In the genomic region with DNA sequence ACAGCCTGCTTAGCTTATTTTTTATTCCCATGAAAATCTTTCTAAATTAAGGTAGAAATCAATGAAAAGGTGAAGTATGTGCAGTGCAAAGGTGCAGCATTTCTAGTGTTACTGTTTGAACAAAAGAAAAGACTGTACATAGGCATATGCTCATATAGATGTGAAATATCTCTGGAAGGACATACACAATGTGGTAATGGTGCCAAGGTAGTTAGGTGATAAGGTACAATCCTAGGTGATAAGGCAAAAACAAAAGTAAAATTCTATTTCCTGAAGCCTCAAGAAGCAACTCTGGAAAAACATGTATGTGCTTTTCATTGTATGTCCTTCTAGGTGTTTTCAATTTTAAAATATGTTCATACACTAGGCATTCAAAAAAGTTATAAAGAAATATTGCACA, we compare ENCODE assay signal across 29 cellular contexts.
A peak's percentile ranks its signal among the peaks of the same experiment; 100 is the strongest.
DNase-seq lines count a peak whose midpoint lies in the region; ATAC-seq, FAIRE-seq and TF ChIP-seq lines count a peak whose summit lies in the region.
"Had no signal": no experiment of that assay in that cellular context is flagged by ENCODE, and none has a peak within 500 bp of the region (broad histone marks: within the 10 kb centered on the region; RNA-seq: fewer than 3 reads in every experiment).

No MANE protein-coding gene starts in this region.

- H3K27me3 ChIP-seq in IMR-90 (ENCODE audit: control insufficient read depth, insufficient read depth, low read length) (no peaks in the 10 kb centered on the region), K562 (ENCODE audit: control insufficient read depth in 2 of 2, insufficient read depth in 2 of 2, low read length in 2 of 2) (no peaks in the 10 kb centered on the region), small intestine (ENCODE audit: control insufficient read depth in 2 of 2, insufficient read depth in 2 of 2, low read length in 2 of 2) (peaks cover 0 to 2% of the 10 kb centered on the region in 2 donors)
- H3K27me3 ChIP-seq: BE2C, BLaER1 had no signal

- TF ChIP-seq POLR2A in IMR-90 (IDR thresholded peaks at IDR 0.05; ENCODE audit: low read depth, low read length) (no peak), K562 (conservative IDR thresholded peaks at IDR 0.05) (no peak)

- no peak overlapping the region for H2BK120ac ChIP-seq in IMR-90 (ENCODE audit: low read depth, low read length)

- no peak overlapping the region for H4K91ac ChIP-seq in IMR-90 (ENCODE audit: insufficient read depth, low read depth, low read length)

- no peak overlapping the region for H3K23ac ChIP-seq in IMR-90 (ENCODE audit: low read depth, low read length)

- H3K27ac ChIP-seq in IMR-90 (ENCODE audit: insufficient read depth, low read length) (no peak overlapping the region), K562 (ENCODE audit: extremely low read depth, low read depth, low read length) (no peak overlapping the region), small intestine (ENCODE audit: low read depth in 1 of 2, low read length in 1 of 2) (no peak overlapping the region)
- H3K27ac ChIP-seq: BLaER1 had no signal

- H2BK5ac ChIP-seq in IMR-90 (ENCODE audit: low read depth, low read length, poor library complexity, severe bottlenecking), result no peak overlapping the region

- H3K18ac ChIP-seq in IMR-90 (ENCODE audit: low read depth, low read length), result no peak overlapping the region

- TF ChIP-seq CTCF in IMR-90 (conservative IDR thresholded peaks at IDR 0.05; ENCODE audit: low read depth, low read length) (no peak), K562 (IDR thresholded peaks at IDR 0.05 in 2 of 3, conservative IDR thresholded peaks at IDR 0.05 in 1 of 3; ENCODE audit: insufficient read depth in 2 of 3, low read depth in 1 of 3, low read length in 3 of 3) (no peak)

- no peaks in the 10 kb centered on the region for H3K4me1 Mint-ChIP-seq in activated naive CD8-positive, alpha-beta T cell treated with anti-CD3 and anti-CD28 coated beads, Interleukin-2, amount 50 U/mL, for 24 hours
- H3K4me1 Mint-ChIP-seq: CD14-positive monocyte; CD8-positive, alpha-beta memory T cell had no signal

- H3K4me2 ChIP-seq in IMR-90 (ENCODE audit: low read depth, low read length) (no peak overlapping the region), K562 (ENCODE audit: insufficient read depth, low read length) (no peak overlapping the region)
- H3K4me2 ChIP-seq: BLaER1 had no signal

- H3K9ac ChIP-seq in IMR-90 (ENCODE audit: low read depth, low read length) (no peak overlapping the region), K562 (ENCODE audit: insufficient read depth in 1 of 2, low read depth in 2 of 2, low read length in 2 of 2) (no peak overlapping the region)
- H3K9ac ChIP-seq: BLaER1 had no signal

- no peaks in the 10 kb centered on the region for H3K4me1 ChIP-seq in IMR-90 (ENCODE audit: control insufficient read depth, insufficient read depth, low read length)
- H3K4me1 ChIP-seq in K562 (replicated peaks in 1 of 2; ENCODE audit: control insufficient read depth in 2 of 2, insufficient read depth in 2 of 2, low read length in 2 of 2), result no peaks in the 10 kb centered on the region
- no peaks in the 10 kb centered on the region for H3K4me1 ChIP-seq in small intestine (ENCODE audit: control insufficient read depth in 2 of 2, insufficient read depth in 1 of 2, low read depth in 1 of 2, low read length in 1 of 2)
- H3K4me1 ChIP-seq: BE2C, BLaER1 had no signal

- H3K27ac Mint-ChIP-seq in activated naive CD8-positive, alpha-beta T cell treated with anti-CD3 and anti-CD28 coated beads, Interleukin-2, amount 50 U/mL, for 24 hours, result no peak overlapping the region
- H3K27ac Mint-ChIP-seq: CD14-positive monocyte; CD4-positive, CD25-positive, alpha-beta regulatory T cell had no signal

- H3K4ac ChIP-seq in IMR-90 (ENCODE audit: low read depth, low read length), result no peak overlapping the region

- peaks cover under 1% of the 10 kb centered on the region for H3K9me3 Mint-ChIP-seq in activated naive CD8-positive, alpha-beta T cell treated with anti-CD3 and anti-CD28 coated beads, Interleukin-2, amount 50 U/mL, for 24 hours

- no TSS peak for BruUV-seq in IMR-90 (replicated peaks; lab: Mats Ljungman, UMichigan)
- no TSS peak for BruUV-seq in K562 (replicated peaks; lab: Mats Ljungman, UMichigan)

- no peaks in the 10 kb centered on the region for H3K36me3 Mint-ChIP-seq in activated naive CD8-positive, alpha-beta T cell treated with anti-CD3 and anti-CD28 coated beads, Interleukin-2, amount 50 U/mL, for 24 hours (ENCODE audit: low read depth)
- H3K36me3 Mint-ChIP-seq: CD4-positive, alpha-beta memory T cell; CD4-positive, CD25-positive, alpha-beta regulatory T cell; CD8-positive, alpha-beta memory T cell had no signal

- no peaks in the 10 kb centered on the region for H3K27me3 Mint-ChIP-seq in activated naive CD8-positive, alpha-beta T cell treated with anti-CD3 and anti-CD28 coated beads, Interleukin-2, amount 50 U/mL, for 24 hours
- H3K27me3 Mint-ChIP-seq: CD4-positive, alpha-beta memory T cell; CD4-positive, CD25-positive, alpha-beta regulatory T cell; CD8-positive, alpha-beta memory T cell had no signal

- TF ChIP-seq EP300 in K562 (IDR thresholded peaks at IDR 0.05; ENCODE audit: low read length), result no peak

- H3K9me1 ChIP-seq in IMR-90 (ENCODE audit: insufficient read depth, low read length), result no peaks in the 10 kb centered on the region
- H3K9me1 ChIP-seq in K562 (ENCODE audit: control insufficient read depth, insufficient read depth, low read length), result no peaks in the 10 kb centered on the region

- no peak overlapping the region for H3K56ac ChIP-seq in IMR-90 (ENCODE audit: extremely low read depth, insufficient read depth, low read length)

- ATAC-seq in IMR-90 (ENCODE audit: low read depth) (no peak), K562 (no peak), left colon (peak; percentile 87), HG03025 (IDR thresholded peaks at IDR 0.05; ENCODE audit: low FRiP score, unreplicated experiment) (no peak)
- no peak for ATAC-seq in activated naive CD8-positive, alpha-beta T cell treated with anti-CD3 and anti-CD28 coated beads, Interleukin-2, amount 50 U/mL, for 24 hours
- ATAC-seq: GM12878 had no signal

- H2BK20ac ChIP-seq in IMR-90 (ENCODE audit: low read depth, low read length), result no peak overlapping the region

- H2AFZ ChIP-seq in IMR-90 (replicated peaks; ENCODE audit: low read length, poor library complexity) (no peak overlapping the region), K562 (ENCODE audit: low read depth, low read length) (no peak overlapping the region)

- no peak overlapping the region for H4K8ac ChIP-seq in IMR-90 (ENCODE audit: low read depth in 2 of 2, low read length in 2 of 2)

- H2AK9ac ChIP-seq in IMR-90 (replicated peaks; ENCODE audit: low read depth, low read length, poor library complexity), result no peak overlapping the region

- no peak for TF ChIP-seq RAD21 in IMR-90 (IDR thresholded peaks at IDR 0.05; ENCODE audit: low read length)
- no peak for TF ChIP-seq RAD21 in K562 (CRISPR knock-in tag; conservative IDR thresholded peaks at IDR 0.05 in 1 of 2, IDR thresholded peaks at IDR 0.05 in 1 of 2)

- H3K4me3 Mint-ChIP-seq in activated naive CD8-positive, alpha-beta T cell treated with anti-CD3 and anti-CD28 coated beads, Interleukin-2, amount 50 U/mL, for 24 hours, result no peak overlapping the region
- H3K4me3 Mint-ChIP-seq: CD14-positive monocyte; CD4-positive, alpha-beta memory T cell; CD4-positive, CD25-positive, alpha-beta regulatory T cell; CD8-positive, alpha-beta memory T cell had no signal

- no peaks in the 10 kb centered on the region for H3K36me3 ChIP-seq in IMR-90 (ENCODE audit: control insufficient read depth, insufficient read depth, low read length)
- no peaks in the 10 kb centered on the region for H3K36me3 ChIP-seq in K562 (ENCODE audit: control insufficient read depth, insufficient read depth, low read length)
- no peaks in the 10 kb centered on the region for H3K36me3 ChIP-seq in small intestine (ENCODE audit: control insufficient read depth in 2 of 2, insufficient read depth in 2 of 2, low read length in 2 of 2)
- H3K36me3 ChIP-seq: BE2C, BLaER1 had no signal

- POLR2A ChIA-PET in IMR-90 (lab: Charles Lee; ENCODE audit: unreplicated experiment) (no interaction called here), K562 (lab: Yijun Ruan, JAX) (interaction anchor here (0.6 kb wide), 1 partner anchor 9 kb away, joined by 4 read pairs; no protein-coding TSS in a partner anchor)

- H2AK5ac ChIP-seq in IMR-90 (ENCODE audit: low read depth, low read length), result no peak overlapping the region

- H4K20me1 ChIP-seq in IMR-90 (ENCODE audit: insufficient read depth, low read length), result no peaks in the 10 kb centered on the region
- no peaks in the 10 kb centered on the region for H4K20me1 ChIP-seq in K562 (replicated peaks; ENCODE audit: control insufficient read depth, insufficient read depth, low read length)
- H4K20me1 ChIP-seq: BLaER1 had no signal

- intact Hi-C loops in IMR-90 (cut with micrococcal nuclease), result no loop called here
- intact Hi-C loops in K562 (cut with micrococcal nuclease), result no loop called here
- intact Hi-C loops in left colon (cut with DNase I, micrococcal nuclease), result no loop called here

- H3K4me3 ChIP-seq in IMR-90 (ENCODE audit: insufficient read depth, low read depth, low read length), result no peak overlapping the region
- no peak overlapping the region for H3K4me3 ChIP-seq in K562
- no peak overlapping the region for H3K4me3 ChIP-seq in small intestine (ENCODE audit: low read depth in 1 of 2, low read length in 2 of 2)
- H3K4me3 ChIP-seq: BLaER1, GM12878 had no signal

- H3K14ac ChIP-seq in IMR-90 (replicated peaks; ENCODE audit: low read depth, low read length), result no peak overlapping the region

- dilution Hi-C loops in IMR-90 (cut with HindIII; ENCODE audit: low sequenced_read_pairs, unreplicated experiment), result no loop called here

- DNase-seq in IMR-90, result no peak
- DNase-seq in K562 (ENCODE audit: extremely low read depth in 1 of 4, low spot score in 3 of 4), result no peak
- no peak for DNase-seq in left colon
- DNase-seq in small intestine, result peak; percentile 75
- no peak for DNase-seq in NCI-H1105 treated with DMSO at 0.1 percent for 48 hours (lab: John Stamatoyannopoulos, UW)
- DNase-seq in activated naive CD8-positive, alpha-beta T cell treated with anti-CD3 and anti-CD28 coated beads, Interleukin-2, amount 50 U/mL, for 24 hours, result no peak
- DNase-seq: 8988T; ACHN; BE2C; C1 segment of cervical spinal cord; CD4-positive, alpha-beta memory T cell; CD4-positive, CD25-positive, alpha-beta regulatory T cell; CD8-positive, alpha-beta memory T cell; COR-L47; DMS 273 treated with DMSO at 0.1 percent for 48 hours; DMS153; DMS53; DMS79; DND-41; EL; GDM1 had no signal

- no peak overlapping the region for H2BK15ac ChIP-seq in IMR-90 (ENCODE audit: low read depth, low read length)

- in situ Hi-C loops in IMR-90 (cut with MboI; ENCODE audit: low sequenced_read_pairs), result no loop called here
- in situ Hi-C loops in K562 (cut with MboI), result no loop called here

- H3K9me3 ChIP-seq in IMR-90 (ENCODE audit: control insufficient read depth, insufficient read depth, low read length) (no peaks in the 10 kb centered on the region), K562 (replicated peaks; ENCODE audit: control insufficient read depth, insufficient read depth, low read depth, low read length) (no peaks in the 10 kb centered on the region), small intestine (ENCODE audit: control insufficient read depth, low read depth) (no peaks in the 10 kb centered on the region)
- H3K9me3 ChIP-seq: BE2C had no signal

- H3K79me1 ChIP-seq in IMR-90 (ENCODE audit: low read depth in 1 of 2, low read length in 2 of 2), result no peaks in the 10 kb centered on the region

- no peaks in the 10 kb centered on the region for H3K79me2 ChIP-seq in K562 (ENCODE audit: control insufficient read depth, insufficient read depth, low read length)

- CTCF ChIA-PET in IMR-90 (lab: Yijun Ruan, JAX) (no interaction called here), K562 (lab: Yijun Ruan, JAX; ENCODE audit: low intra/inter-chr PET ratio) (no interaction called here)

- FAIRE-seq in K562 (lab: Jason Lieb, UNC), result no peak
- peak; percentile 5 for FAIRE-seq in small intestine (lab: Jason Lieb, UNC)
- FAIRE-seq: A204.1, GM12878, GM12892, GM18507, GM19239 had no signal

- no peak overlapping the region for H4K5ac ChIP-seq in IMR-90 (ENCODE audit: low read depth, low read length)
